In genomic region chr13:30552567-30552966, GRCh38 we compare ENCODE assay signal across 1 cellular context.
A peak's percentile ranks its signal among the peaks of the same experiment; 100 is the strongest.
TF ChIP-seq lines count a peak whose summit lies in the region.

No MANE protein-coding gene starts in this region.

TF ChIP-seq in HepG2, 621 proteins besides CTCF, POLR2A, EP300 and RAD21:
- no peak for TF ChIP-seq NCOR1 (IDR thresholded peaks at IDR 0.05; ENCODE audit: borderline replicate concordance, low read length)
- no peak for TF ChIP-seq PAX8 (CRISPR knock-in tag; IDR thresholded peaks at IDR 0.05; ENCODE audit: borderline replicate concordance)
- TF ChIP-seq MNT (IDR thresholded peaks at IDR 0.05): peak; percentile 94
- no peak for TF ChIP-seq DNMT1 (CRISPR knock-in tag; IDR thresholded peaks at IDR 0.05)
- no peak for TF ChIP-seq ZFP90 (CRISPR knock-in tag; IDR thresholded peaks at IDR 0.05; ENCODE audit: borderline replicate concordance)
- no peak for TF ChIP-seq SNAPC2 (CRISPR knock-in tag; IDR thresholded peaks at IDR 0.05)
TF ChIP-seq in HepG2: peak in this region for 1.
